Comparison of ENCODE assay signal across 1 cellular context in genomic region chr4:152380185-152380584, GRCh38.
TF ChIP-seq lines count a peak whose summit lies in the region.

No MANE protein-coding gene starts in this region.

TF ChIP-seq in liver, 16 proteins besides CTCF, POLR2A, EP300 and RAD21 (continued from another document):
- TF ChIP-seq REST (IDR thresholded peaks at IDR 0.05) (no peak), NR2F2 (IDR thresholded peaks at IDR 0.05) (no peak), FOXA2 (IDR thresholded peaks at IDR 0.05) (no peak), ATF3 (IDR thresholded peaks at IDR 0.05) (no peak), SP1 (IDR thresholded peaks at IDR 0.05) (no peak), JUND (IDR thresholded peaks at IDR 0.05) (no peak), TAF1 (conservative IDR thresholded peaks at IDR 0.05) (no peak), FOXA1 (IDR thresholded peaks at IDR 0.05) (no peak), YY1 (IDR thresholded peaks at IDR 0.05) (no peak), GABPA (IDR thresholded peaks at IDR 0.05 in 1 of 2, conservative IDR thresholded peaks at IDR 0.05 in 1 of 2) (no peak)
- TF ChIP-seq, protein P1, sequence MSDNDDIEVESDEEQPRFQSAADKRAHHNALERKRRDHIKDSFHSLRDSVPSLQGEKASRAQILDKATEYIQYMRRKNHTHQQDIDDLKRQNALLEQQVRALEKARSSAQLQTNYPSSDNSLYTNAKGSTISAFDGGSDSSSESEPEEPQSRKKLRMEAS (IDR thresholded peaks at IDR 0.05) = no peak
- TF ChIP-seq, protein P2, sequence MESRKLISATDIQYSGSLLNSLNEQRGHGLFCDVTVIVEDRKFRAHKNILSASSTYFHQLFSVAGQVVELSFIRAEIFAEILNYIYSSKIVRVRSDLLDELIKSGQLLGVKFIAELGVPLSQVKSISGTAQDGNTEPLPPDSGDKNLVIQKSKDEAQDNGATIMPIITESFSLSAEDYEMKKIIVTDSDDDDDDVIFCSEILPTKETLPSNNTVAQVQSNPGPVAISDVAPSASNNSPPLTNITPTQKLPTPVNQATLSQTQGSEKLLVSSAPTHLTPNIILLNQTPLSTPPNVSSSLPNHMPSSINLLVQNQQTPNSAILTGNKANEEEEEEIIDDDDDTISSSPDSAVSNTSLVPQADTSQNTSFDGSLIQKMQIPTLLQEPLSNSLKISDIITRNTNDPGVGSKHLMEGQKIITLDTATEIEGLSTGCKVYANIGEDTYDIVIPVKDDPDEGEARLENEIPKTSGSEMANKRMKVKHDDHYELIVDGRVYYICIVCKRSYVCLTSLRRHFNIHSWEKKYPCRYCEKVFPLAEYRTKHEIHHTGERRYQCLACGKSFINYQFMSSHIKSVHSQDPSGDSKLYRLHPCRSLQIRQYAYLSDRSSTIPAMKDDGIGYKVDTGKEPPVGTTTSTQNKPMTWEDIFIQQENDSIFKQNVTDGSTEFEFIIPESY (IDR thresholded peaks at IDR 0.05) = no peak
